ENCODE assay signal across 21 cellular contexts in genomic region chr3:32447865-32448400, GRCh38. TPM values are rescaled to one million over a fixed set of nuclear protein-coding genes. Genes with fewer than 3 reads are reported as not detected.
A peak's percentile ranks its signal among the peaks of the same experiment; 100 is the strongest.
DNase-seq lines count a peak whose midpoint lies in the region; ATAC-seq, FAIRE-seq and TF ChIP-seq lines count a peak whose summit lies in the region.
"Had no signal": no experiment of that assay in that cellular context is flagged by ENCODE, and none has a peak within 500 bp of the region (broad histone marks: within the 10 kb centered on the region; RNA-seq: fewer than 3 reads in every experiment).

No MANE protein-coding gene starts in this region.

- H3K36me3 Mint-ChIP-seq in T-helper 2 cell treated with Interferon-gamma antibody and Interleukin-4, amounts not matched to agents 5 μg/mL and 100 μg/mL, for 36 hours (ENCODE audit: low read depth) = peaks cover 54% of the 10 kb centered on the region
- H3K36me3 Mint-ChIP-seq in CD4-positive, CD25-positive, alpha-beta regulatory T cell = peaks cover 50% of the 10 kb centered on the region
- peaks cover 4% of the 10 kb centered on the region for H3K36me3 Mint-ChIP-seq in natural killer cell treated with Interleukin-12 subunit alpha and Interleukin-12 subunit beta and Interleukin-15 and Interleukin-18, amount 100 ng/mL, for 72 hours

- H3K27me3 ChIP-seq in CD4-positive, CD25-positive, alpha-beta regulatory T cell (ENCODE audit: control insufficient read depth, insufficient read depth, low read length) = no peaks in the 10 kb centered on the region
- no peaks in the 10 kb centered on the region for H3K27me3 ChIP-seq in endothelial cell of umbilical vein (ENCODE audit: control insufficient read depth in 2 of 2, insufficient read depth in 2 of 2, low read length in 2 of 2)
- H3K27me3 ChIP-seq: foreskin keratinocyte had no signal

- POLR2A ChIA-PET in endothelial cell of umbilical vein (lab: Charles Lee) = no interaction called here

- TF ChIP-seq CTCF in endothelial cell of umbilical vein (IDR thresholded peaks at IDR 0.05; ENCODE audit: extremely low read depth in 1 of 2, insufficient read depth in 1 of 2, low read depth in 1 of 2, low read length in 2 of 2) = no peak

- H3K4me1 Mint-ChIP-seq in T-helper 2 cell treated with Interferon-gamma antibody and Interleukin-4, amounts not matched to agents 5 μg/mL and 100 μg/mL, for 36 hours (ENCODE audit: low read depth) = peaks cover 25% of the 10 kb centered on the region
- peaks cover 32 to 72% (median 56%) of the 10 kb centered on the region in 4 donors for H3K4me1 Mint-ChIP-seq in CD4-positive, CD25-positive, alpha-beta regulatory T cell
- H3K4me1 Mint-ChIP-seq in natural killer cell treated with Interleukin-12 subunit alpha and Interleukin-12 subunit beta and Interleukin-15 and Interleukin-18, amount 100 ng/mL, for 72 hours (ENCODE audit: low read depth in 2 of 2) = peaks cover 9 to 14% of the 10 kb centered on the region in 2 donors

- H4K20me1 ChIP-seq in endothelial cell of umbilical vein (replicated peaks; ENCODE audit: control insufficient read depth, extremely low read depth, insufficient read depth, low read length) = no peaks in the 10 kb centered on the region

- no peak overlapping the region for H3K9ac ChIP-seq in endothelial cell of umbilical vein (replicated peaks; ENCODE audit: extremely low read depth, insufficient read depth, low read length)

- no peak overlapping the region for H3K4me3 ChIP-seq in CD4-positive, CD25-positive, alpha-beta regulatory T cell (ENCODE audit: low read depth, low read length)
- no peak overlapping the region for H3K4me3 ChIP-seq in endothelial cell of umbilical vein (replicated peaks in 1 of 3; ENCODE audit: insufficient read depth in 1 of 3, low read depth in 1 of 3, low read length in 3 of 3)
- H3K4me3 ChIP-seq: lung had no signal

- peaks cover 47% of the 10 kb centered on the region for H3K36me3 ChIP-seq in CD4-positive, CD25-positive, alpha-beta regulatory T cell (ENCODE audit: control insufficient read depth, insufficient read depth, low read length)
- peaks cover 0 to 19% of the 10 kb centered on the region in 2 experiments for H3K36me3 ChIP-seq in endothelial cell of umbilical vein (ENCODE audit: control insufficient read depth in 2 of 2, extremely low read depth in 1 of 2, insufficient read depth in 2 of 2, low read length in 2 of 2)

- no peak overlapping the region for H3K27ac ChIP-seq in CD4-positive, CD25-positive, alpha-beta regulatory T cell (ENCODE audit: insufficient read depth, low read length, poor library complexity, severe bottlenecking)
- no peak overlapping the region for H3K27ac ChIP-seq in endothelial cell of umbilical vein (ENCODE audit: insufficient read depth, low read depth, low read length)
- H3K27ac ChIP-seq: foreskin keratinocyte had no signal

- CTCF ChIA-PET in endothelial cell of umbilical vein (lab: Charles Lee) = interaction anchor here (0.8 to 1.5 kb wide), 3 partner anchors 10 to 73 kb away, joined by 3 to 5 read pairs (median 5); no protein-coding TSS in a partner anchor

- no TSS peak for BruUV-seq in endothelial cell of umbilical vein (replicated peaks; lab: Mats Ljungman, UMichigan)

- H3K4me2 ChIP-seq in endothelial cell of umbilical vein (ENCODE audit: insufficient read depth, low read length) = no peak overlapping the region

- peak; percentile 8 for FAIRE-seq in endothelial cell of umbilical vein (lab: Jason Lieb, UNC)
- FAIRE-seq: kidney had no signal

- ATAC-seq in CD4-positive, CD25-positive, alpha-beta regulatory T cell (ENCODE audit: low read depth in 2 of 2) = no peak
- ATAC-seq in natural killer cell treated with Interleukin-12 subunit alpha and Interleukin-12 subunit beta and Interleukin-15 and Interleukin-18, amount 100 ng/mL, for 72 hours = no peak
- ATAC-seq in GM18502 (IDR thresholded peaks at IDR 0.05; ENCODE audit: poor library complexity, unreplicated experiment) (no peak), HG02763 (IDR thresholded peaks at IDR 0.05; ENCODE audit: unreplicated experiment) (no peak)
- ATAC-seq: foreskin keratinocyte, Right ventricle myocardium inferior had no signal

- dilution Hi-C loops in endothelial cell of umbilical vein (cut with MboI; ENCODE audit: extremely low pct_ligation_motif_present, low sequenced_read_pairs) = no loop called here

- no peak overlapping the region for H3K4me3 Mint-ChIP-seq in T-helper 2 cell treated with Interferon-gamma antibody and Interleukin-4, amounts not matched to agents 5 μg/mL and 100 μg/mL, for 36 hours
- no peak overlapping the region for H3K4me3 Mint-ChIP-seq in CD4-positive, CD25-positive, alpha-beta regulatory T cell
- H3K4me3 Mint-ChIP-seq in natural killer cell treated with Interleukin-12 subunit alpha and Interleukin-12 subunit beta and Interleukin-15 and Interleukin-18, amount 100 ng/mL, for 72 hours = no peak overlapping the region
- H3K4me3 Mint-ChIP-seq: activated T-helper 1 cell treated with anti-CD3 and anti-CD28 coated beads, Interleukin-12 subunit alpha, Interleukin-12 subunit beta, Interleukin-2, Interleukin-4 antibody, amounts not matched to agents 30 ng/mL and 10 ng/mL and 1 ng/mL, durations not matched to agents 14 hours and 24 hours and 36 hours had no signal

- H3K27ac Mint-ChIP-seq in T-helper 2 cell treated with Interferon-gamma antibody and Interleukin-4, amounts not matched to agents 5 μg/mL and 100 μg/mL, for 36 hours = peak overlapping the region; percentile 9
- H3K27ac Mint-ChIP-seq in CD4-positive, CD25-positive, alpha-beta regulatory T cell = peak overlapping the region; percentile 5 to 86 (median 68)
- H3K27ac Mint-ChIP-seq in natural killer cell treated with Interleukin-12 subunit alpha and Interleukin-12 subunit beta and Interleukin-15 and Interleukin-18, amount 100 ng/mL, for 72 hours = peak overlapping the region in 1 of 2 donors; percentile 83
- H3K27ac Mint-ChIP-seq: activated T-helper 1 cell treated with anti-CD3 and anti-CD28 coated beads, Interleukin-12 subunit alpha, Interleukin-12 subunit beta, Interleukin-2, Interleukin-4 antibody, amounts not matched to agents 30 ng/mL and 10 ng/mL and 1 ng/mL, durations not matched to agents 14 hours and 24 hours and 36 hours had no signal

- H2AFZ ChIP-seq in endothelial cell of umbilical vein (ENCODE audit: low read depth, low read length) = no peak overlapping the region

- DNase-seq in T-helper 2 cell treated with Interferon-gamma antibody and Interleukin-4, amounts not matched to agents 5 μg/mL and 100 μg/mL, for 36 hours (ENCODE audit: low spot score) = no peak
- no peak for DNase-seq in T-helper 2 cell
- no peak for DNase-seq in CD4-positive, CD25-positive, alpha-beta regulatory T cell
- peak; percentile 9 for DNase-seq in MV-4-11 (lab: John Stamatoyannopoulos, UW)
- DNase-seq in endothelial cell of umbilical vein (ENCODE audit: low read depth, low spot score) = no peak
- no peak for DNase-seq in natural killer cell treated with Interleukin-12 subunit alpha and Interleukin-12 subunit beta and Interleukin-15 and Interleukin-18, amount 100 ng/mL, for 72 hours (ENCODE audit: low spot score)
- DNase-seq: 8988T, amygdala, DMS153, foreskin keratinocyte, GF-D8, hypothalamus, KG1, kidney, NCI-H187 treated with DMSO at 0.1 percent for 48 hours, NCI-H748 treated with DMSO at 0.1 percent for 48 hours had no signal

- intact Hi-C loops in endothelial cell of umbilical vein (cut with micrococcal nuclease) = no loop called here

- H3K27me3 Mint-ChIP-seq in T-helper 2 cell treated with Interferon-gamma antibody and Interleukin-4, amounts not matched to agents 5 μg/mL and 100 μg/mL, for 36 hours (ENCODE audit: low read depth) = no peaks in the 10 kb centered on the region
- H3K27me3 Mint-ChIP-seq in CD4-positive, CD25-positive, alpha-beta regulatory T cell = no peaks in the 10 kb centered on the region
- H3K27me3 Mint-ChIP-seq in natural killer cell treated with Interleukin-12 subunit alpha and Interleukin-12 subunit beta and Interleukin-15 and Interleukin-18, amount 100 ng/mL, for 72 hours = no peaks in the 10 kb centered on the region

- H3K9me1 ChIP-seq in endothelial cell of umbilical vein (replicated peaks; ENCODE audit: control insufficient read depth, extremely low read depth, insufficient read depth, low read length) = no peaks in the 10 kb centered on the region

- H3K4me1 ChIP-seq in CD4-positive, CD25-positive, alpha-beta regulatory T cell (ENCODE audit: control insufficient read depth, insufficient read depth, low read length, poor library complexity, severe bottlenecking) = peaks cover 27% of the 10 kb centered on the region
- peaks cover 13% of the 10 kb centered on the region for H3K4me1 ChIP-seq in endothelial cell of umbilical vein (ENCODE audit: control insufficient read depth, extremely low read depth, insufficient read depth, low read length)

- no peaks in the 10 kb centered on the region for H3K9me3 Mint-ChIP-seq in T-helper 2 cell treated with Interferon-gamma antibody and Interleukin-4, amounts not matched to agents 5 μg/mL and 100 μg/mL, for 36 hours
- H3K9me3 Mint-ChIP-seq in CD4-positive, CD25-positive, alpha-beta regulatory T cell = peaks cover 0 to 2% (median 0%) of the 10 kb centered on the region in 7 donors
- H3K9me3 Mint-ChIP-seq in natural killer cell treated with Interleukin-12 subunit alpha and Interleukin-12 subunit beta and Interleukin-15 and Interleukin-18, amount 100 ng/mL, for 72 hours = no peaks in the 10 kb centered on the region

- H3K79me2 ChIP-seq in endothelial cell of umbilical vein (ENCODE audit: control insufficient read depth, insufficient read depth, low read length) = peaks cover 26% of the 10 kb centered on the region

- no peaks in the 10 kb centered on the region for H3K9me3 ChIP-seq in CD4-positive, CD25-positive, alpha-beta regulatory T cell (ENCODE audit: control insufficient read depth in 2 of 2, low read length in 2 of 2)
- H3K9me3 ChIP-seq in endothelial cell of umbilical vein (replicated peaks; ENCODE audit: control insufficient read depth, insufficient read depth, low read length) = no peaks in the 10 kb centered on the region

- TF ChIP-seq POLR2A in endothelial cell of umbilical vein (IDR thresholded peaks at IDR 0.05; ENCODE audit: low read depth, low read length) = no peak

RNA-seq across cellular contexts. Expression of gene CMTM6, which starts 54.7 kb away (rescaled TPM):
- 46.1 TPM for total RNA-seq in CD4-positive, CD25-positive, alpha-beta regulatory T cell
- polyA plus RNA-seq in CD4-positive, CD25-positive, alpha-beta regulatory T cell = 100 to 1,000 TPM in 1 of 4 donors, 10 to 100 TPM in 3; 65.5 to 102 (median 80.3) TPM
- total RNA-seq in endothelial cell of umbilical vein = 54.0 and 56.3 TPM in 2 replicates
- polyA plus RNA-seq in endothelial cell of umbilical vein = 25.9 and 38.0 TPM in 2 replicates
- polyA plus RNA-seq in endothelial cell of umbilical vein (2011; cell fraction: cytosol; rRNA removed) = 29.6 and 31.2 TPM in 2 replicates
- 14.9 and 15.9 TPM in 2 replicates for polyA plus RNA-seq in endothelial cell of umbilical vein (2011; cell fraction: nucleus; rRNA removed)
- polyA plus RNA-seq in endothelial cell of umbilical vein (2012) = 34.1 and 51.5 TPM in 2 replicates
- polyA minus RNA-seq in endothelial cell of umbilical vein = 43.9 and 48.2 TPM in 2 replicates
- 10.8 TPM for polyA minus RNA-seq in endothelial cell of umbilical vein (2011; cell fraction: cytosol; rRNA and poly(A)+ RNA removed)
- polyA minus RNA-seq in endothelial cell of umbilical vein (2011; cell fraction: nucleus; rRNA and poly(A)+ RNA removed) = 13.6 and 17.4 TPM in 2 replicates
- total RNA-seq in natural killer cell treated with Interleukin-12 subunit alpha and Interleukin-12 subunit beta and Interleukin-15 and Interleukin-18, amount 100 ng/mL, for 72 hours = 10 to 100 TPM; 48.6 to 83.0 TPM

RNA-seq across cellular contexts. Expression of gene CMTM7, which starts 56.3 kb away (rescaled TPM):
- 77.3 TPM for total RNA-seq in CD4-positive, CD25-positive, alpha-beta regulatory T cell
- polyA plus RNA-seq in CD4-positive, CD25-positive, alpha-beta regulatory T cell = 100 to 1,000 TPM; 141 to 231 (median 171) TPM
- total RNA-seq in endothelial cell of umbilical vein = 44.7 and 47.1 TPM in 2 replicates
- 88.5 and 102 TPM in 2 replicates for polyA plus RNA-seq in endothelial cell of umbilical vein
- 57.7 and 60.0 TPM in 2 replicates for polyA plus RNA-seq in endothelial cell of umbilical vein (2011; cell fraction: cytosol; rRNA removed)
- 47.1 and 64.0 TPM in 2 replicates for polyA plus RNA-seq in endothelial cell of umbilical vein (2011; cell fraction: nucleus; rRNA removed)
- 39.5 and 43.8 TPM in 2 replicates for polyA plus RNA-seq in endothelial cell of umbilical vein (2012)
- polyA minus RNA-seq in endothelial cell of umbilical vein = 38.6 and 44.4 TPM in 2 replicates
- polyA minus RNA-seq in endothelial cell of umbilical vein (2011; cell fraction: cytosol; rRNA and poly(A)+ RNA removed) = not detected
- 25.1 and 31.4 TPM in 2 replicates for polyA minus RNA-seq in endothelial cell of umbilical vein (2011; cell fraction: nucleus; rRNA and poly(A)+ RNA removed)
- 10 to 100 TPM; 17.5 to 34.5 TPM for total RNA-seq in natural killer cell treated with Interleukin-12 subunit alpha and Interleukin-12 subunit beta and Interleukin-15 and Interleukin-18, amount 100 ng/mL, for 72 hours
